ENCODE assay signal across 25 cellular contexts in the genomic region with DNA sequence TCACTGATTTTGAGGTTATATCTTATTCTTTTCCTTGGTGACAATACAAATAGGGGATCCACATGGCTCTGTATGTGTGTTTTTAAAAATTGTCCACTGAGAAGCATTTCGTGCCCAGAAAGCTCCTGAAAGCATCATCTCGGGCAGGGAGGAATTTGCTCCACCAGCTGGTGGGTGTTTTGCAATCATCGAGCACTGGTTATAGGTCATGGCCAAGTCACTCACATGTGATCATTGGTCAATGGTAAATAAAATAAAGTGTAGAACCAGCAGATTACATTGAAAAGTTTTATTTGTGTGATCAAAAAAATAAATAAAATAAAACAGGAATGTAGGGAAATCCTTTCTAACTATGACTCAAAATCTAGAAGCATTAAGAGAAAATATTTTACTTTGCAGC. TPM values are rescaled to one million over a fixed set of nuclear protein-coding genes. Genes with fewer than 3 reads are reported as not detected.
A peak's percentile ranks its signal among the peaks of the same experiment; 100 is the strongest.
DNase-seq lines count a peak whose midpoint lies in the region; ATAC-seq and TF ChIP-seq lines count a peak whose summit lies in the region.
"Had no signal": no experiment of that assay in that cellular context is flagged by ENCODE, and none has a peak within 500 bp of the region (broad histone marks: within the 10 kb centered on the region; RNA-seq: fewer than 3 reads in every experiment).

No MANE protein-coding gene starts in this region.

- BruUV-seq in MCF 10A (replicated peaks; lab: Mats Ljungman, UMichigan) = no TSS peak

- no peaks in the 10 kb centered on the region for H3K9me3 ChIP-seq in breast epithelium
- peaks cover 3% of the 10 kb centered on the region for H3K9me3 ChIP-seq in skeletal muscle satellite cell (replicated peaks; ENCODE audit: low read length)
- H3K9me3 ChIP-seq: esophagus muscularis mucosa, HAP-1, stomach had no signal

- peak overlapping the region; percentile 8 for H3K4me2 ChIP-seq in skeletal muscle satellite cell (ENCODE audit: low read length)

- H3K4me1 ChIP-seq in breast epithelium = no peaks in the 10 kb centered on the region
- peaks cover 21% of the 10 kb centered on the region for H3K4me1 ChIP-seq in skeletal muscle satellite cell (ENCODE audit: control insufficient read depth, insufficient read depth, low read length)
- H3K4me1 ChIP-seq: esophagus muscularis mucosa, HAP-1, parathyroid adenoma, stomach had no signal

- intact Hi-C loops in MCF 10A (cut with micrococcal nuclease) = no loop called here
- intact Hi-C loops in breast epithelium (cut with DNase I; ENCODE audit: low total_unique reads) = no loop called here

- no peak overlapping the region for H3K4me3 ChIP-seq in breast epithelium
- H3K4me3 ChIP-seq in fibroblast of pulmonary artery (replicated peaks; ENCODE audit: low read depth, low read length) = no peak overlapping the region
- H3K4me3 ChIP-seq in skeletal muscle satellite cell (ENCODE audit: low read length) = no peak overlapping the region
- H3K4me3 ChIP-seq: esophagus muscularis mucosa, HAP-1, stomach had no signal

- no peak for TF ChIP-seq POLR2A in breast epithelium (IDR thresholded peaks at IDR 0.05)

- H3K27me3 Mint-ChIP-seq in MCF 10A (ENCODE audit: insufficient read depth, unreplicated experiment) = no peaks in the 10 kb centered on the region

- H3K27ac ChIP-seq in breast epithelium = no peak overlapping the region
- H3K27ac ChIP-seq: esophagus muscularis mucosa, parathyroid adenoma, stomach had no signal

- no peaks in the 10 kb centered on the region for H3K27me3 ChIP-seq in breast epithelium
- no peaks in the 10 kb centered on the region for H3K27me3 ChIP-seq in skeletal muscle satellite cell (ENCODE audit: control insufficient read depth, insufficient read depth, low read length)
- H3K27me3 ChIP-seq: esophagus muscularis mucosa, stomach had no signal

- H3K36me3 ChIP-seq in breast epithelium = no peaks in the 10 kb centered on the region
- H3K36me3 ChIP-seq in skeletal muscle satellite cell (ENCODE audit: insufficient read depth, low read length) = no peaks in the 10 kb centered on the region
- H3K36me3 ChIP-seq: esophagus muscularis mucosa, HAP-1, stomach had no signal

- TF ChIP-seq CTCF in MCF 10A (IDR thresholded peaks at IDR 0.05; ENCODE audit: unreplicated experiment) (no peak), breast epithelium (IDR thresholded peaks at IDR 0.05) (no peak), fibroblast of pulmonary artery (IDR thresholded peaks at IDR 0.05; ENCODE audit: low read length, missing control alignments) (no peak)

- POLR2A ChIA-PET in MCF 10A (lab: Yijun Ruan, JAX) = interaction anchor here (1.4 kb wide), 1 partner anchor 14 kb away, joined by 4 read pairs; no protein-coding TSS in a partner anchor

- no peak for ATAC-seq in stimulated activated effector memory CD8-positive, alpha-beta T cell treated with anti-CD3 and anti-CD28 coated beads, Interleukin-12 subunit alpha, Interleukin-12 subunit beta, amount 100 ng/mL, for 72 hours
- ATAC-seq in GM21619 (IDR thresholded peaks at IDR 0.05; ENCODE audit: unreplicated experiment) = no peak
- ATAC-seq: naive thymus-derived CD4-positive, alpha-beta T cell had no signal

- no peaks in the 10 kb centered on the region for H3K4me1 Mint-ChIP-seq in MCF 10A (ENCODE audit: insufficient read depth, unreplicated experiment)
- H3K4me1 Mint-ChIP-seq in stimulated activated effector memory CD8-positive, alpha-beta T cell treated with anti-CD3 and anti-CD28 coated beads, Interleukin-12 subunit alpha, Interleukin-12 subunit beta, amount 100 ng/mL, for 72 hours = no peaks in the 10 kb centered on the region
- H3K4me1 Mint-ChIP-seq: activated CD4-positive, alpha-beta T cell treated with anti-CD3 and anti-CD28 coated beads, Interleukin-2, amount 10 ng/mL, durations not matched to agents 24 days and 14 days; CD14-positive monocyte; naive thymus-derived CD4-positive, alpha-beta T cell had no signal

- no peaks in the 10 kb centered on the region for H3K36me3 Mint-ChIP-seq in MCF 10A (ENCODE audit: insufficient read depth, unreplicated experiment)
- no peaks in the 10 kb centered on the region for H3K36me3 Mint-ChIP-seq in stimulated activated effector memory CD8-positive, alpha-beta T cell treated with anti-CD3 and anti-CD28 coated beads, Interleukin-12 subunit alpha, Interleukin-12 subunit beta, amount 100 ng/mL, for 72 hours
- H3K36me3 Mint-ChIP-seq: CD14-positive monocyte; naive thymus-derived CD4-positive, alpha-beta T cell had no signal

- no peak overlapping the region for H3K9ac ChIP-seq in skeletal muscle satellite cell (ENCODE audit: low read depth, low read length)
- H3K9ac ChIP-seq: parathyroid adenoma had no signal

- CTCF ChIA-PET in MCF 10A (lab: Yijun Ruan, JAX) = interaction anchor here (0.6 to 0.7 kb wide), 2 partner anchors 116 to 193 kb away, joined by 3 to 6 read pairs; no protein-coding TSS in a partner anchor

- DNase-seq in MCF 10A (ENCODE audit: unreplicated experiment) (peak; percentile 44), breast epithelium (ENCODE audit: low spot score in 2 of 2) (no peak), RPMI7951 (ENCODE audit: low read depth) (peak; percentile 42), fibroblast of pulmonary artery (ENCODE audit: low read depth) (peak; percentile 28)
- DNase-seq in stimulated activated effector memory CD8-positive, alpha-beta T cell treated with anti-CD3 and anti-CD28 coated beads, Interleukin-12 subunit alpha, Interleukin-12 subunit beta, amount 100 ng/mL, for 72 hours (ENCODE audit: low spot score in 2 of 2) = no peak
- no peak for DNase-seq in activated effector memory CD4-positive, alpha-beta T cell treated with anti-CD3 and anti-CD28 coated beads, Interleukin-2, amount 50 U/mL, for 16 hours
- DNase-seq: 8988T; activated CD4-positive, alpha-beta T cell treated with anti-CD3 and anti-CD28 coated beads, Interleukin-2, amount 10 ng/mL, durations not matched to agents 24 days and 14 days; activated CD8-positive, alpha-beta memory T cell treated with anti-CD3 and anti-CD28 coated beads, Interleukin-2, amount 50 U/mL, for 48 hours; activated effector memory CD4-positive, alpha-beta T cell treated with Interleukin-2 at 50 U/mL for 16 hours; caudate nucleus; DMS 273 treated with DMSO at 0.1 percent for 48 hours; effector CD4-positive, alpha-beta T cell; hypothalamus; naive thymus-derived CD4-positive, alpha-beta T cell; NCI-H1092 treated with DMSO at 0.1 percent for 48 hours; NCI-H526 treated with DMSO at 0.1 percent for 48 hours; stimulated activated CD4-positive, alpha-beta T cell treated with anti-CD3 and anti-CD28 coated beads, Interleukin-2, amount 100 ng/mL, for 48 hours; stomach had no signal

- H3K27ac Mint-ChIP-seq in MCF 10A (ENCODE audit: low read depth, unreplicated experiment) = no peak overlapping the region
- H3K27ac Mint-ChIP-seq in stimulated activated effector memory CD8-positive, alpha-beta T cell treated with anti-CD3 and anti-CD28 coated beads, Interleukin-12 subunit alpha, Interleukin-12 subunit beta, amount 100 ng/mL, for 72 hours = no peak overlapping the region
- H3K27ac Mint-ChIP-seq: activated CD4-positive, alpha-beta T cell treated with anti-CD3 and anti-CD28 coated beads, Interleukin-2, amount 10 ng/mL, durations not matched to agents 24 days and 14 days; CD14-positive monocyte; naive thymus-derived CD4-positive, alpha-beta T cell had no signal

- H3K9me3 Mint-ChIP-seq in MCF 10A (ENCODE audit: unreplicated experiment) = no peaks in the 10 kb centered on the region
- H3K9me3 Mint-ChIP-seq in stimulated activated effector memory CD8-positive, alpha-beta T cell treated with anti-CD3 and anti-CD28 coated beads, Interleukin-12 subunit alpha, Interleukin-12 subunit beta, amount 100 ng/mL, for 72 hours = no peaks in the 10 kb centered on the region
- H3K9me3 Mint-ChIP-seq: activated CD4-positive, alpha-beta T cell treated with anti-CD3 and anti-CD28 coated beads, Interleukin-2, amount 10 ng/mL, durations not matched to agents 24 days and 14 days; naive thymus-derived CD4-positive, alpha-beta T cell had no signal

- H3K4me3 Mint-ChIP-seq in MCF 10A (ENCODE audit: unreplicated experiment) = no peak overlapping the region
- no peak overlapping the region for H3K4me3 Mint-ChIP-seq in stimulated activated effector memory CD8-positive, alpha-beta T cell treated with anti-CD3 and anti-CD28 coated beads, Interleukin-12 subunit alpha, Interleukin-12 subunit beta, amount 100 ng/mL, for 72 hours
- H3K4me3 Mint-ChIP-seq: activated CD4-positive, alpha-beta T cell treated with anti-CD3 and anti-CD28 coated beads, Interleukin-2, amount 10 ng/mL, durations not matched to agents 24 days and 14 days; CD14-positive monocyte; naive thymus-derived CD4-positive, alpha-beta T cell had no signal

RNA-seq across cellular contexts. Expression of gene SNX13, which starts 23.0 kb away (rescaled TPM):
- 38.5 and 42.0 TPM in 2 replicates for total RNA-seq in MCF 10A (2022)
- 10 to 100 TPM; 62.6 to 89.9 (median 72.8) TPM for total RNA-seq in breast epithelium
- 51.3 and 54.5 TPM in 2 replicates for total RNA-seq in RPMI7951 (2014; rRNA removed; shearing (Covaris generic))
- 29.9 and 38.5 TPM in 2 replicates for total RNA-seq in skeletal muscle satellite cell (2012; rRNA removed)

Comparison
In these comparisons a context has a peak if more than half of its experiments do, and no peak if none do; other contexts are left out.
1. DNase-seq: peak in MCF 10A (single experiment), RPMI7951 (single experiment) and fibroblast of pulmonary artery (single experiment); none in breast epithelium (0 of 2), stimulated activated effector memory CD8-positive, alpha-beta T cell treated with anti-CD3 and anti-CD28 coated beads, Interleukin-12 subunit alpha, Interleukin-12 subunit beta, amount 100 ng/mL, for 72 hours (0 of 2) and activated effector memory CD4-positive, alpha-beta T cell treated with anti-CD3 and anti-CD28 coated beads, Interleukin-2, amount 50 U/mL, for 16 hours (single experiment).